ENCODE assay signal across 1 cellular context in the genomic region with DNA sequence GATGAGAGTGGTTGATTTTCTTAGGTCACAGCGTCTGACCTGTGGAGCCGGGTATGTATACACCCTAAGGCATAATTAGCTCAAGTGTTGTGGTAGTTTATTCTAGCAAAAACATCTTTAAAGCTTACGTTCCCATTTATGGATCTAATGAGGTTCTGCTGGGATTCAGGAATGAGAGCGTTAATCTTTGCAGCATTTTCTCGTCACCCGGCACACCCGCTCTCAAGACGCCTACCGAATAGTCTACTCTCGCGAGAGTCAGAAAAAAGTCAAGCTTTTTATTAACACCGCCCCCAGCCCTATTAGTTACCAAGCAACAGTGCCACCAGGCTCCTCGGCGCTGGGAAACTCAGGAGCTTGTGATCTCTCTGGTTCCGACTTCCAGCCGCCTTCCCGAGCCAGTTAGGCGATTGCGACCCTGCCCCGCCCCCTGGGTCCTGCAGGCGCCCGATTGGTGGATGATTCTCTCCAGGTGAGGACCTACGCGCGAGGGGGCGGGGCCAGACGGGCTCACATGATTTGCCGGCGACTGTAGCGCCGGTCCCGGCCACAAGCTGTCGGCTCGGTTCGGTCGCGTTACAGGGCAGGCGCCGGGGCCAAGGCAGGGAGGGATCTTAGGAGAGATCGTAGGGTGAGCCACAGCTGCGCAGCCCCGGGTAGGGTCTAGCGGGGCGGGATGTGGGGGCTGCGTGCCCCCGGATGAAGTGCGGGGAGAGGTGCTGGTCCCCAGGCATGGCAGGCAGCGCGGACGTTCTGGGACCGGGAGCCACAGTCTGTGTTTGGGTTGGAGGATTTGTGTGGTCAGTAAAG.
TF ChIP-seq lines count a peak whose summit lies in the region.

Gene PFKFB2, plus strand, starts transcription at position 540 of the 810 bp plus-strand sequence. CDS start 1,443 bp downstream, outside the sequence.

TF ChIP-seq in HepG2, 621 proteins besides CTCF, POLR2A, EP300 and RAD21 (continued from another document and continues in another):
- no peak for TF ChIP-seq RERE (CRISPR knock-in tag; IDR thresholded peaks at IDR 0.05; ENCODE audit: low read depth)
- peak; percentile 85 for TF ChIP-seq ZMYM4 (CRISPR knock-in tag; IDR thresholded peaks at IDR 0.05)
- no peak for TF ChIP-seq HMG20B (CRISPR knock-in tag; conservative IDR thresholded peaks at IDR 0.05)
- no peak for TF ChIP-seq RFXANK (CRISPR knock-in tag; IDR thresholded peaks at IDR 0.05)
- TF ChIP-seq ZNF18 (CRISPR knock-in tag; IDR thresholded peaks at IDR 0.05; ENCODE audit: insufficient replicate concordance): no peak
- TF ChIP-seq, protein P1, sequence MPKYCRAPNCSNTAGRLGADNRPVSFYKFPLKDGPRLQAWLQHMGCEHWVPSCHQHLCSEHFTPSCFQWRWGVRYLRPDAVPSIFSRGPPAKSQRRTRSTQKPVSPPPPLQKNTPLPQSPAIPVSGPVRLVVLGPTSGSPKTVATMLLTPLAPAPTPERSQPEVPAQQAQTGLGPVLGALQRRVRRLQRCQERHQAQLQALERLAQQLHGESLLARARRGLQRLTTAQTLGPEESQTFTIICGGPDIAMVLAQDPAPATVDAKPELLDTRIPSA (CRISPR knock-in tag; IDR thresholded peaks at IDR 0.05; ENCODE audit: borderline replicate concordance): no peak
- no peak for TF ChIP-seq ZKSCAN8 (CRISPR knock-in tag; IDR thresholded peaks at IDR 0.05; ENCODE audit: borderline replicate concordance)
- TF ChIP-seq DPF2 (CRISPR knock-in tag; IDR thresholded peaks at IDR 0.05; ENCODE audit: borderline replicate concordance, low read depth): no peak
- TF ChIP-seq ZNF562 (CRISPR knock-in tag; IDR thresholded peaks at IDR 0.05; ENCODE audit: borderline replicate concordance): no peak
- no peak for TF ChIP-seq ZNF33A (CRISPR knock-in tag; IDR thresholded peaks at IDR 0.05; ENCODE audit: borderline replicate concordance)
- TF ChIP-seq, protein P2, sequence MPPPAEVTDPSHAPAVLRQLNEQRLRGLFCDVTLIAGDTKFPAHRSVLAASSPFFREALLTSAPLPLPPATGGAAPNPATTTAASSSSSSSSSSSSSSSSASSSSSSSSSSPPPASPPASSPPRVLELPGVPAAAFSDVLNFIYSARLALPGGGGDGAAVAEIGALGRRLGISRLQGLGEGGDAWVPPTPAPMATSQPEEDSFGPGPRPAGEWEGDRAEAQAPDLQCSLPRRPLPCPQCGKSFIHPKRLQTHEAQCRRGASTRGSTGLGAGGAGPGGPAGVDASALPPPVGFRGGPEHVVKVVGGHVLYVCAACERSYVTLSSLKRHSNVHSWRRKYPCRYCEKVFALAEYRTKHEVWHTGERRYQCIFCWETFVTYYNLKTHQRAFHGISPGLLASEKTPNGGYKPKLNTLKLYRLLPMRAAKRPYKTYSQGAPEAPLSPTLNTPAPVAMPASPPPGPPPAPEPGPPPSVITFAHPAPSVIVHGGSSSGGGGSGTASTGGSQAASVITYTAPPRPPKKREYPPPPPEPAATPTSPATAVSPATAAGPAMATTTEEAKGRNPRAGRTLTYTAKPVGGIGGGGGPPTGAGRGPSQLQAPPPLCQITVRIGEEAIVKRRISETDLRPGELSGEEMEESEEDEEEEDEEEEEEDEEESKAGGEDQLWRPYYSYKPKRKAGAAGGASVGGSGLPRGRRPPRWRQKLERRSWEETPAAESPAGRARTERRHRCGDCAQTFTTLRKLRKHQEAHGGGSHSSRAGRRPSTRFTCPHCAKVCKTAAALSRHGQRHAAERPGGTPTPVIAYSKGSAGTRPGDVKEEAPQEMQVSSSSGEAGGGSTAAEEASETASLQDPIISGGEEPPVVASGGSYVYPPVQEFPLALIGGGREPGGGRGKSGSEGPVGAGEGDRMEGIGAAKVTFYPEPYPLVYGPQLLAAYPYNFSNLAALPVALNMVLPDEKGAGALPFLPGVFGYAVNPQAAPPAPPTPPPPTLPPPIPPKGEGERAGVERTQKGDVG (CRISPR knock-in tag; IDR thresholded peaks at IDR 0.05; ENCODE audit: borderline replicate concordance): peak; percentile 41; the same call in 1 of the 2 replicates
- no peak for TF ChIP-seq CENPT (CRISPR knock-in tag; IDR thresholded peaks at IDR 0.05; ENCODE audit: low read depth)
- no peak for TF ChIP-seq CERS6 (CRISPR knock-in tag; IDR thresholded peaks at IDR 0.05)
- TF ChIP-seq SRSF4 (IDR thresholded peaks at IDR 0.05; ENCODE audit: low read depth, low read length, poor library complexity, severe bottlenecking): no peak
- TF ChIP-seq ISL2 (CRISPR knock-in tag; IDR thresholded peaks at IDR 0.05): peak; percentile 25; the same call in 1 of the 2 replicates
- TF ChIP-seq ZNF136 (CRISPR knock-in tag; IDR thresholded peaks at IDR 0.05; ENCODE audit: low read depth): peak; percentile 73; the same call in 1 of the 2 replicates
- TF ChIP-seq MAFF (IDR thresholded peaks at IDR 0.05; ENCODE audit: low read depth, low read length): no peak
- TF ChIP-seq DMAP1 (CRISPR knock-in tag; IDR thresholded peaks at IDR 0.05): 0 out of 2 replicates have a peak, but pooled peaks have one; percentile 17
- no peak for TF ChIP-seq ZNF12 (CRISPR knock-in tag; IDR thresholded peaks at IDR 0.05)
- TF ChIP-seq MTA1 (CRISPR knock-in tag; IDR thresholded peaks at IDR 0.05; ENCODE audit: borderline replicate concordance): peak; percentile 67; the same call in 1 of the 2 replicates
- TF ChIP-seq SPEN (CRISPR knock-in tag; IDR thresholded peaks at IDR 0.05; ENCODE audit: low read depth): peak; percentile 62; the same call in 1 of the 2 replicates
- TF ChIP-seq, protein P3, sequence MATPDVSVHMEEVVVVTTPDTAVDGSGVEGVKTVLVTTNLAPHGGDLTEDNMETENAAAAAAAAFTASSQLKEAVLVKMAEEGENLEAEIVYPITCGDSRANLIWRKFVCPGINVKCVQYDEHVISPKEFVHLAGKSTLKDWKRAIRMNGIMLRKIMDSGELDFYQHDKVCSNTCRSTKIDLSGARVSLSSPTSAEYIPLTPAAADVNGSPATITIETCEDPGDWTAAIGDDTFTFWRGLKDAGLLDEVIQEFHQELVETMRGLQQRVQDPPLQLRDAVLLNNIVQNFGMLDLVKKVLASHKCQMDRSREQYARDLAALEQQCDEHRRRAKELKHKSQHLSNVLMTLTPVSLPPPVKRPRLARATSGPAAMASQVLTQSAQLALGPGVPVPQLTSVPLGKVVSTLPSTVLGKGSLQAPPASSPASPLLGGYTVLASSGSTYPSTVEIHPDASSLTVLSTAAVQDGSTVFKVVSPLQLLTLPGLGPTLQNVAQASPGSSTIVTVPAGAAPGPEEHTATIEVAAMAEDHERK (CRISPR knock-in tag; IDR thresholded peaks at IDR 0.05; ENCODE audit: low read depth): no peak
- no peak for TF ChIP-seq FOSL1 (CRISPR knock-in tag; IDR thresholded peaks at IDR 0.05; ENCODE audit: borderline replicate concordance)
- TF ChIP-seq ZFP36 (IDR thresholded peaks at IDR 0.05; ENCODE audit: borderline replicate concordance, low read depth, low read length, partially characterized antibody): no peak
- no peak for TF ChIP-seq ZBTB8A (CRISPR knock-in tag; IDR thresholded peaks at IDR 0.05; ENCODE audit: borderline replicate concordance, low read depth)
- no peak for TF ChIP-seq HMGXB3 (CRISPR knock-in tag; IDR thresholded peaks at IDR 0.05; ENCODE audit: borderline replicate concordance)
- TF ChIP-seq TOE1 (CRISPR knock-in tag; IDR thresholded peaks at IDR 0.05): no peak
- TF ChIP-seq KLF6 (CRISPR knock-in tag; IDR thresholded peaks at IDR 0.05): no peak
- peak; percentile 30; the same call in 1 of the 2 replicates for TF ChIP-seq ZNF773 (CRISPR knock-in tag; IDR thresholded peaks at IDR 0.05; ENCODE audit: borderline replicate concordance)
- TF ChIP-seq, protein P4, sequence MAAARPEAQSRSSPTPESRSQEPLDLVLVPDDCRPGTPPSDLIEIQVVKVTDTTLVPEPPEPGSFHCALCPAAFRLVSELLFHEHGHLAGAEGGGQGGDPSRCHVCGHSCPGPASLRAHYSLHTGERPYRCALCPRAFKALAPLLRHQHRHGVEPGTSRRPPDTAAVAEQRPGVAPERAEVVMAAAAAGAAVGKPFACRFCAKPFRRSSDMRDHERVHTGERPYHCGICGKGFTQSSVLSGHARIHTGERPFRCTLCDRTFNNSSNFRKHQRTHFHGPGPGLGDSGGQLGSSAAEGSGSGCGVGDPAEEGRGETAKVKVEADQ (CRISPR knock-in tag; IDR thresholded peaks at IDR 0.05; ENCODE audit: borderline replicate concordance): peak; percentile 50; the same call in 1 of the 2 replicates
- peak; percentile 34; the same call in 1 of the 2 replicates for TF ChIP-seq HOXA5 (CRISPR knock-in tag; IDR thresholded peaks at IDR 0.05)
- TF ChIP-seq POGZ (CRISPR knock-in tag; IDR thresholded peaks at IDR 0.05): peak; percentile 84; the same call in 1 of the 2 replicates
- TF ChIP-seq SKI (IDR thresholded peaks at IDR 0.05; ENCODE audit: partially characterized antibody): peak; percentile 50
- peak; percentile 76 for TF ChIP-seq ZNF605 (CRISPR knock-in tag; IDR thresholded peaks at IDR 0.05)
